1 cellular context compared by ENCODE assay signal in the genomic region with DNA sequence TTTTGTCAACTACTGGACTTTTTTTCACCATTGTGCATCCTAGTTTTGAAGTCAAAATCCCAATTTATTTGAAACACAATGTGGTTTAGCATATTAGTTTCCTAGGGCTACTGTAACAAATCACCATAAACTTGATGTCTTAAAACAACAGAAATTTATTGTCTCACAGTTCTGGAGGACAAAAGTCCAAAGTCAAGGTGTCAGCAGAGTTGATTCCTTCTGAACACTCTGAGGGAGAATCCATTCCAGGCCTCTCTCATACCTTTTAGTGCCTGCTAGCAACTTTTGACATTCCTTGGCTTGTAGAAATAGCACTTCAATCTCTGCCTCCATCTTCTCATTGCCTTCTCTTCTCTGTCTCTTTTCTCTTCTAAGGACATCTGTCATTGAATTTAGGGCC.
TF ChIP-seq lines count a peak whose summit lies in the region.

No MANE protein-coding gene starts in this region.

TF ChIP-seq in IMR-90, 13 proteins besides CTCF, POLR2A, EP300 and RAD21 (continued from another document):
- TF ChIP-seq, protein P1, sequence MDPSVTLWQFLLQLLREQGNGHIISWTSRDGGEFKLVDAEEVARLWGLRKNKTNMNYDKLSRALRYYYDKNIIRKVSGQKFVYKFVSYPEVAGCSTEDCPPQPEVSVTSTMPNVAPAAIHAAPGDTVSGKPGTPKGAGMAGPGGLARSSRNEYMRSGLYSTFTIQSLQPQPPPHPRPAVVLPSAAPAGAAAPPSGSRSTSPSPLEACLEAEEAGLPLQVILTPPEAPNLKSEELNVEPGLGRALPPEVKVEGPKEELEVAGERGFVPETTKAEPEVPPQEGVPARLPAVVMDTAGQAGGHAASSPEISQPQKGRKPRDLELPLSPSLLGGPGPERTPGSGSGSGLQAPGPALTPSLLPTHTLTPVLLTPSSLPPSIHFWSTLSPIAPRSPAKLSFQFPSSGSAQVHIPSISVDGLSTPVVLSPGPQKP (IDR thresholded peaks at IDR 0.05; ENCODE audit: borderline replicate concordance, low read depth, low read length): no peak
- TF ChIP-seq RFX5 (IDR thresholded peaks at IDR 0.05; ENCODE audit: low read depth, low read length): no peak
